In the genomic region with DNA sequence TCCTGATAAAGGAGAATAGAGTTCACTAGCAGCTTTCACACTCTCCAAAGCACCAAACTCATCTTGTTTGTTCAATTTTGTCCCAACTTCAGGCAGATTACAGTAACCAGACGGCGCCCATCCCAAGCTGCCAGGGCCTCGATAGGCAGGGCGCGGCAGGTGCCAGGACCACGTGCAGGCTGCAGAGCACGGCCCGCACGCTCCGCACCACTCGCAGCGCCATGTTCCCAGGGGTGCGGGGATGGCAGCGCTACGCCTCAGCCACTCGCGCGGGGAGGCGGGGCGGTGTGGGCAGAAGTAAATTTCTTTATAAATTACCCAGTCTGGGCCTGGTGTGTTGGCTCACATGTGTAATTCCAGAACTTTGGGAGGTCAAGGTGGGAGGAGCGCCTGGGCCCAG, we compare ENCODE assay signal across 27 cellular contexts.
"Had no signal": no experiment of that assay in that cellular context is flagged by ENCODE, and none has a peak within 500 bp of the region (broad histone marks: within the 10 kb centered on the region; RNA-seq: fewer than 3 reads in every experiment).

No MANE protein-coding gene starts in this region.

- DNase-seq: islet precursor cell; left ventricle myocardium inferior; mesendoderm; midbrain; mucosa of descending colon; naive thymus-derived CD4-positive, alpha-beta T cell; nucleus accumbens; ovary; retina; right cardiac atrium; stimulated activated CD4-positive, alpha-beta T cell treated with anti-CD3 and anti-CD28 coated beads, Interleukin-12 subunit alpha, Interleukin-12 subunit beta, amount 100 ng/mL, for 4 hours; stimulated activated CD4-positive, alpha-beta T cell treated with anti-CD3 and anti-CD28 coated beads, Interleukin-15, amount 100 ng/mL, for 24 hours; stimulated activated CD4-positive, alpha-beta T cell treated with anti-CD3 and anti-CD28 coated beads, Interleukin-2, amount 100 ng/mL, for 24 hours; stimulated activated CD4-positive, alpha-beta T cell treated with anti-CD3 and anti-CD28 coated beads, Interleukin-4, amount 100 ng/mL, for 1 hour; stimulated activated naive B cell treated with anti-CD40 and anti-IgM and Interleukin-4, amounts not matched to agents 10 μg/mL and 1 μg/mL and 100 μg/mL, for 72 hours; stimulated activated naive CD8-positive, alpha-beta T cell treated with anti-CD3 and anti-CD28 coated beads, Interleukin-15, Interleukin-2, amounts not matched to agents 100 U/mL and 50 U/mL, for 24 hours; stomach; testis; thyroid gland; transverse colon had no signal

- H3K4me1 ChIP-seq: left ventricle myocardium inferior, stomach, testis, thyroid gland, transverse colon, upper lobe of left lung, vagina had no signal

- H2AFZ ChIP-seq: hepatocyte had no signal

- ATAC-seq: mucosa of descending colon; naive thymus-derived CD4-positive, alpha-beta T cell; natural killer cell treated with Interleukin-12 subunit alpha and Interleukin-12 subunit beta and Interleukin-15 and Interleukin-18, amount 100 ng/mL, for 72 hours; sciatic nerve; stimulated activated naive B cell treated with anti-CD40 and anti-IgM and Interleukin-4, amounts not matched to agents 10 μg/mL and 1 μg/mL and 100 μg/mL, for 72 hours; stimulated activated naive CD8-positive, alpha-beta T cell treated with anti-CD3 and anti-CD28 coated beads, Interleukin-15, Interleukin-2, amounts not matched to agents 100 U/mL and 50 U/mL, for 24 hours had no signal

- H3K79me2 ChIP-seq: hepatocyte had no signal

- H3K9me3 ChIP-seq: mucosa of descending colon, testis, thyroid gland, transverse colon, vagina had no signal

- H3K36me3 ChIP-seq: ovary had no signal

- H3K4me2 ChIP-seq: hepatocyte had no signal

- H3K27ac ChIP-seq: hepatocyte, left ventricle myocardium inferior, ovary, skin epidermis, stomach, testis, thyroid gland, transverse colon, upper lobe of left lung, vagina had no signal

- H3K27me3 ChIP-seq: hepatocyte, ovary, stomach, testis, thyroid gland, transverse colon, upper lobe of left lung, vagina had no signal

- H3K4me3 ChIP-seq: hepatocyte, left ventricle myocardium inferior, lung, mucosa of descending colon, ovary, skin epidermis, stomach, testis, thyroid gland, transverse colon, upper lobe of left lung, vagina had no signal
